ENCODE assay signal across 10 cellular contexts in genomic region chr16:84444476-84444875, GRCh38.
"Had no signal": no experiment of that assay in that cellular context is flagged by ENCODE, and none has a peak within 500 bp of the region (broad histone marks: within the 10 kb centered on the region; RNA-seq: fewer than 3 reads in every experiment).

No MANE protein-coding gene starts in this region.

- DNase-seq: GM23248, GOT3, H7, HFFc6, KG1 had no signal

- H3K27ac ChIP-seq: GM23248, HL-60 had no signal

- H3K36me3 ChIP-seq: HAP-1 had no signal

- H3K9me3 Mint-ChIP-seq: HFFc6, IgD-negative memory B cell had no signal

- H3K9me3 ChIP-seq: HAP-1 had no signal

- ATAC-seq: HCT116, HepG2 had no signal

- H3K27ac Mint-ChIP-seq: HFFc6, IgD-negative memory B cell had no signal

- H3K4me3 Mint-ChIP-seq: HFFc6, IgD-negative memory B cell had no signal

- H3K4me3 ChIP-seq: GM23248, HAP-1 had no signal

- H3K36me3 Mint-ChIP-seq: IgD-negative memory B cell had no signal
